In the genomic region with DNA sequence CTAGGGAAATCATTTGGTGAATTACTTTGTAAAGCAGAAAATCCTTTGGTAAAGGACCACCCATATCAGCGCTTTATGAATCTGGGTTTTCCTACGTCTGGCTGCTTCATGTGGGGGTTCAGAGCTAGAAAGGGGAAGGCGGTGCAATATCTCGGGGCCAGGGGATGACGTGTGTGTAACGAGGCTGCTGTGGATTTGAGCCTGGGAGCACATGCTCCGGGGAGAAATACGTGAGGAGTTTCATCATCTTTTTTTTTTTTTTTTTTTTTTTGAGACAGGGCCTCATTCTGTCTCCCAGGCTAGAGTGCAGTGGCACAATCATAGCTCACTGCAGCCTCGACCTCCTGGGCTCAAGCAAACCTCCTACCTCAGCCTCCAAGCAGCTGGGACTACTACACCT, we compare ENCODE assay signal across 25 cellular contexts. TPM values are rescaled to one million over a fixed set of nuclear protein-coding genes. Genes with fewer than 3 reads are reported as not detected.
DNase-seq lines count a peak whose midpoint lies in the region; ATAC-seq and TF ChIP-seq lines count a peak whose summit lies in the region.
"Had no signal": no experiment of that assay in that cellular context is flagged by ENCODE, and none has a peak within 500 bp of the region (broad histone marks: within the 10 kb centered on the region; RNA-seq: fewer than 3 reads in every experiment).

No MANE protein-coding gene starts in this region.

- peaks cover 38% of the 10 kb centered on the region for H3K4me1 ChIP-seq in SJCRH30
- H3K4me1 ChIP-seq in naive thymus-derived CD4-positive, alpha-beta T cell (ENCODE audit: control insufficient read depth in 2 of 2, insufficient read depth in 2 of 2, low read length in 2 of 2), result no peaks in the 10 kb centered on the region
- H3K4me1 ChIP-seq: prostate gland had no signal

- H3K27ac ChIP-seq in SJCRH30, result peak overlapping the region; percentile 91
- no peak overlapping the region for H3K27ac ChIP-seq in naive thymus-derived CD4-positive, alpha-beta T cell (ENCODE audit: low read depth, low read length)
- H3K27ac ChIP-seq: prostate gland, tibial artery had no signal

- H3K4me1 Mint-ChIP-seq in naive thymus-derived CD4-positive, alpha-beta T cell, result peaks cover 0 to 11% (median 2%) of the 10 kb centered on the region in 7 donors
- H3K4me1 Mint-ChIP-seq: activated naive CD4-positive, alpha-beta T cell treated with anti-CD3 and anti-CD28 coated beads, Interleukin-2, amount 50 U/mL, for 24 hours had no signal

- H3K36me3 Mint-ChIP-seq in naive thymus-derived CD4-positive, alpha-beta T cell, result peaks cover 0 to 6% (median 0%) of the 10 kb centered on the region in 5 donors
- H3K36me3 Mint-ChIP-seq: activated naive CD4-positive, alpha-beta T cell treated with anti-CD3 and anti-CD28 coated beads, Interleukin-2, amount 50 U/mL, for 24 hours had no signal

- no peak overlapping the region for H3K4me3 Mint-ChIP-seq in naive thymus-derived CD4-positive, alpha-beta T cell
- H3K4me3 Mint-ChIP-seq: activated naive CD4-positive, alpha-beta T cell treated with anti-CD3 and anti-CD28 coated beads, Interleukin-2, amount 50 U/mL, for 24 hours had no signal

- CTCF ChIA-PET in naive thymus-derived CD4-positive, alpha-beta T cell (lab: Charles Lee), result interaction anchor here (2.2 kb wide), 1 partner anchor 8 kb away, joined by 6 read pairs; no protein-coding TSS in a partner anchor

- H3K4me3 ChIP-seq in AG10803 (ENCODE audit: low read length) (no peak overlapping the region), SJCRH30 (peak overlapping the region; percentile 4), foreskin fibroblast (ENCODE audit: low read depth in 1 of 2, low read length in 2 of 2) (no peak overlapping the region)
- no peak overlapping the region for H3K4me3 ChIP-seq in naive thymus-derived CD4-positive, alpha-beta T cell (ENCODE audit: low read length)
- H3K4me3 ChIP-seq: prostate gland, tibial artery had no signal

- no peaks in the 10 kb centered on the region for H3K9me3 Mint-ChIP-seq in naive thymus-derived CD4-positive, alpha-beta T cell
- H3K9me3 Mint-ChIP-seq: activated naive CD4-positive, alpha-beta T cell treated with anti-CD3 and anti-CD28 coated beads, Interleukin-2, amount 50 U/mL, for 24 hours had no signal

- DNase-seq in AG10803 (ENCODE audit: low read depth) (peak; percentile 43), GM03348 (ENCODE audit: low spot score) (peak; percentile 37), SJCRH30 (peak; percentile 72 to 78), foreskin fibroblast (peak; percentile 36 to 79), activated gamma-delta T cell (lab: John Stamatoyannopoulos, UW) (no peak), hippocampal formation (lab: John Stamatoyannopoulos, UW) (no peak)
- DNase-seq in activated CD4-positive, alpha-beta T cell treated with anti-CD3 and anti-CD28 coated beads for 48 hours, result no peak
- DNase-seq in naive thymus-derived CD4-positive, alpha-beta T cell, result no peak
- DNase-seq: activated CD4-positive, alpha-beta T cell treated with anti-CD3 and anti-CD28 coated beads for 1 hour; activated CD8-positive, alpha-beta memory T cell treated with anti-CD3 and anti-CD28 coated beads for 24 hours; DND-41; left colon; midbrain; NCI-H774; small intestine; stimulated activated CD4-positive, alpha-beta T cell treated with anti-CD3 and anti-CD28 coated beads, Interleukin-2, amount 100 ng/mL, for 48 hours; stimulated activated naive CD4-positive, alpha-beta T cell treated with Interleukin-2 at 50 U/mL for 16 hours; tibial artery had no signal

- ATAC-seq in naive thymus-derived CD4-positive, alpha-beta T cell, result no peak
- ATAC-seq: left colon, Panc1 had no signal

- 0 out of 2 replicates have a peak, but pooled peaks cover 5% of the 10 kb centered on the region for H3K9me3 ChIP-seq in SJCRH30 (replicated peaks)
- H3K9me3 ChIP-seq in naive thymus-derived CD4-positive, alpha-beta T cell (ENCODE audit: control insufficient read depth in 2 of 3, low read length in 3 of 3), result no peaks in the 10 kb centered on the region
- H3K9me3 ChIP-seq: prostate gland, tibial artery had no signal

- POLR2A ChIA-PET in naive thymus-derived CD4-positive, alpha-beta T cell (lab: Charles Lee), result no interaction called here

- H3K27me3 ChIP-seq in SJCRH30, result no peaks in the 10 kb centered on the region
- no peaks in the 10 kb centered on the region for H3K27me3 ChIP-seq in naive thymus-derived CD4-positive, alpha-beta T cell (ENCODE audit: control insufficient read depth in 2 of 2, insufficient read depth in 2 of 2, low read length in 2 of 2)
- H3K27me3 ChIP-seq: tibial artery had no signal

- H3K27ac Mint-ChIP-seq in naive thymus-derived CD4-positive, alpha-beta T cell, result no peak overlapping the region
- H3K27ac Mint-ChIP-seq: activated naive CD4-positive, alpha-beta T cell treated with anti-CD3 and anti-CD28 coated beads, Interleukin-2, amount 50 U/mL, for 24 hours had no signal

- H3K36me3 ChIP-seq in SJCRH30, result no peaks in the 10 kb centered on the region
- no peaks in the 10 kb centered on the region for H3K36me3 ChIP-seq in naive thymus-derived CD4-positive, alpha-beta T cell (ENCODE audit: control insufficient read depth in 2 of 3, insufficient read depth in 3 of 3, low read length in 3 of 3)
- H3K36me3 ChIP-seq: prostate gland, tibial artery had no signal

- intact Hi-C loops in naive thymus-derived CD4-positive, alpha-beta T cell (cut with micrococcal nuclease), result no loop called here

- TF ChIP-seq CTCF in AG10803 (conservative IDR thresholded peaks at IDR 0.05; ENCODE audit: low read length) (no peak), foreskin fibroblast (IDR thresholded peaks at IDR 0.05; ENCODE audit: low read depth, low read length) (no peak)

- H3K27me3 Mint-ChIP-seq in naive thymus-derived CD4-positive, alpha-beta T cell, result no peaks in the 10 kb centered on the region
- H3K27me3 Mint-ChIP-seq: activated naive CD4-positive, alpha-beta T cell treated with anti-CD3 and anti-CD28 coated beads, Interleukin-2, amount 50 U/mL, for 24 hours had no signal

RNA-seq across cellular contexts. Expression of gene SRL, which starts 3.5 kb away (rescaled TPM):
- total RNA-seq in SJCRH30 (2014; rRNA removed; shearing (Covaris generic)), result 68.3 and 71.0 TPM in 2 replicates
- total RNA-seq in naive thymus-derived CD4-positive, alpha-beta T cell, result not detected
- polyA plus RNA-seq in naive thymus-derived CD4-positive, alpha-beta T cell, result not detected
- total RNA-seq: astrocyte, H7, M059J had no signal
- polyA plus RNA-seq: neural cell had no signal

RNA-seq across cellular contexts. Expression of gene TFAP4, which starts 27.4 kb away (rescaled TPM):
- 31.2 and 34.1 TPM in 2 replicates for total RNA-seq in SJCRH30 (2014; rRNA removed; shearing (Covaris generic))
- 10 to 100 TPM; 14.9 to 35.8 (median 25.3) TPM for total RNA-seq in naive thymus-derived CD4-positive, alpha-beta T cell
- polyA plus RNA-seq in naive thymus-derived CD4-positive, alpha-beta T cell, result 1 to 10 TPM; 1.3 to 2.1 TPM

Comparison
In these comparisons a context has a peak if more than half of its experiments do, and no peak if none do; other contexts are left out.
1. DNase-seq: peak in AG10803 (single experiment), GM03348 (single experiment), SJCRH30 (2 of 2) and foreskin fibroblast (2 of 2); none in activated gamma-delta T cell (single experiment), activated CD4-positive, alpha-beta T cell treated with anti-CD3 and anti-CD28 coated beads for 48 hours (single experiment), hippocampal formation (0 of 2) and naive thymus-derived CD4-positive, alpha-beta T cell (0 of 9).
2. RNA of gene SRL, which starts 3.5 kb away (total RNA-seq): 68.3 to 71.0 TPM in SJCRH30; not detected in naive thymus-derived CD4-positive, alpha-beta T cell; every median in the first group is over 10 times any median in the second.